Comparison of ENCODE assay signal across 21 cellular contexts in genomic region chr12:30830751-30831150, GRCh38.
DNase-seq lines count a peak whose midpoint lies in the region; ATAC-seq and TF ChIP-seq lines count a peak whose summit lies in the region.
"Had no signal": no experiment of that assay in that cellular context is flagged by ENCODE, and none has a peak within 500 bp of the region (broad histone marks: within the 10 kb centered on the region; RNA-seq: fewer than 3 reads in every experiment).

No MANE protein-coding gene starts in this region.

- H3K27ac Mint-ChIP-seq in endodermal cell (no peak overlapping the region), progenitor cell of endocrine pancreas (no peak overlapping the region)
- H3K27ac Mint-ChIP-seq: CD4-positive, CD25-positive, alpha-beta regulatory T cell; CD8-positive, alpha-beta memory T cell had no signal

- H3K4me1 Mint-ChIP-seq in endodermal cell (no peaks in the 10 kb centered on the region), progenitor cell of endocrine pancreas (ENCODE audit: low read depth) (no peaks in the 10 kb centered on the region)
- H3K4me1 Mint-ChIP-seq: CD4-positive, CD25-positive, alpha-beta regulatory T cell; CD8-positive, alpha-beta memory T cell had no signal

- H3K4me1 ChIP-seq in endodermal cell (ENCODE audit: control insufficient read depth, insufficient read depth, low read length) = no peaks in the 10 kb centered on the region
- H3K4me1 ChIP-seq: BE2C, HAP-1 had no signal

- no peak overlapping the region for H3K27ac ChIP-seq in endodermal cell (ENCODE audit: low read depth, low read length)
- H3K27ac ChIP-seq: HL-60 had no signal

- peaks cover 1% of the 10 kb centered on the region; the same call in 1 of the 2 replicates for H3K27me3 ChIP-seq in H7 (ENCODE audit: control insufficient read depth, insufficient read depth, low read length)
- no peaks in the 10 kb centered on the region for H3K27me3 ChIP-seq in endodermal cell (ENCODE audit: control insufficient read depth, insufficient read depth, low read length, poor library complexity, severe bottlenecking)

- TF ChIP-seq CTCF in endodermal cell (conservative IDR thresholded peaks at IDR 0.05) = no peak
- TF ChIP-seq CTCF in progenitor cell of endocrine pancreas (IDR thresholded peaks at IDR 0.05; ENCODE audit: unreplicated experiment) = no peak

- ATAC-seq in HG02798 (IDR thresholded peaks at IDR 0.05; ENCODE audit: poor library complexity, unreplicated experiment) = no peak
- ATAC-seq: GM12878 had no signal

- H3K9me3 Mint-ChIP-seq in endodermal cell = peaks cover 25% of the 10 kb centered on the region
- H3K9me3 Mint-ChIP-seq in progenitor cell of endocrine pancreas (ENCODE audit: low read depth) = peaks cover 3% of the 10 kb centered on the region
- H3K9me3 Mint-ChIP-seq: CD8-positive, alpha-beta memory T cell had no signal

- H3K27me3 Mint-ChIP-seq in endodermal cell (ENCODE audit: insufficient read depth) = peaks cover 38% of the 10 kb centered on the region
- H3K27me3 Mint-ChIP-seq in progenitor cell of endocrine pancreas = peaks cover 35% of the 10 kb centered on the region

- H3K9ac ChIP-seq in endodermal cell (ENCODE audit: extremely low read depth, low read length, poor library complexity, severe bottlenecking) = no peak overlapping the region

- H3K4me3 Mint-ChIP-seq in endodermal cell (no peak overlapping the region), progenitor cell of endocrine pancreas (ENCODE audit: low read depth) (no peak overlapping the region)
- H3K4me3 Mint-ChIP-seq: CD4-positive, CD25-positive, alpha-beta regulatory T cell; CD8-positive, alpha-beta memory T cell had no signal

- H3K9me3 ChIP-seq in endodermal cell (ENCODE audit: control insufficient read depth, low read length) = peaks cover 6% of the 10 kb centered on the region
- H3K9me3 ChIP-seq: BE2C, HAP-1 had no signal

- DNase-seq in H7 (peak; percentile 2), endodermal cell (peak; percentile 34), islet precursor cell (peak; percentile 29), progenitor cell of endocrine pancreas (ENCODE audit: low spot score, unreplicated experiment) (peak; percentile 8), iPS-NIHi7 (ENCODE audit: extremely low spot score) (no peak), OCI-M2 (lab: John Stamatoyannopoulos, UW; ENCODE audit: unreplicated experiment) (no peak)
- DNase-seq: ACHN; BE2C; C1 segment of cervical spinal cord; CD4-positive, CD25-positive, alpha-beta regulatory T cell; CD8-positive, alpha-beta memory T cell; COR-L47; DMS 273 treated with DMSO at 0.1 percent for 48 hours; DMS53; DND-41; EL; GOT3 had no signal

- H3K36me3 Mint-ChIP-seq in endodermal cell (ENCODE audit: low read depth) = no peaks in the 10 kb centered on the region
- no peaks in the 10 kb centered on the region for H3K36me3 Mint-ChIP-seq in progenitor cell of endocrine pancreas (ENCODE audit: insufficient read depth)
- H3K36me3 Mint-ChIP-seq: CD4-positive, CD25-positive, alpha-beta regulatory T cell; CD8-positive, alpha-beta memory T cell had no signal

- WGBS in endodermal cell (ENCODE audit: insufficient coverage in 1 of 2, insufficient read length in 1 of 2), 2 experiments = 87 to 96% methylated on average over 2 of the region's 2 CpGs

- H3K4me3 ChIP-seq in H7 (ENCODE audit: insufficient read depth, low read depth, low read length) (no peak overlapping the region), endodermal cell (ENCODE audit: low read length) (no peak overlapping the region)
- H3K4me3 ChIP-seq: GM12878, HAP-1 had no signal

- H3K36me3 ChIP-seq in H7 (replicated peaks; ENCODE audit: control insufficient read depth, insufficient read depth, low read length) (no peaks in the 10 kb centered on the region), endodermal cell (ENCODE audit: control insufficient read depth, insufficient read depth, low read length) (no peaks in the 10 kb centered on the region)
- H3K36me3 ChIP-seq: BE2C, HAP-1 had no signal

Comparison
In these comparisons a context has a peak if more than half of its experiments do, and no peak if none do; other contexts are left out.
1. DNase-seq: peak in H7 (single experiment), endodermal cell (single experiment), islet precursor cell (single experiment) and progenitor cell of endocrine pancreas (single experiment); none in iPS-NIHi7 (single experiment) and OCI-M2 (single experiment).